ENCODE assay signal across 9 cellular contexts in the genomic region with DNA sequence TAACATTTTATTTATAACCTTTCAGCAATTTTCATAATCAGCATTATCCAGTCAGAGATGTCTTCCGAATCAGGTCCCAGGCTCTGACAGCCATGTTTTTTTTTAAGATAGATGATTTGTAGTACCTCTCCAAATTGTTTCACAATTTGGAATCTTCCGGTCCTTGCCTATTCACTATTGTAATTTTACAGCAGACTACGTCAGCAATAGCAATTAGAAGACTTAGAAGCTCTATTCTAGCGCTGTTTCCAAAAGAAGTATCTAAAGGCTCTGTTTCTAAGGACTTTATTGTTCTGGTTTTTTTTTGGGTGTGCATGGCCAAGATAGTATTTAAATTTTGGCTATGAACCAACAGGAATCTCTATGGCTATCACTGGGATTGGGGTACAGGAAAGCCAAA.
"Had no signal": no experiment of that assay in that cellular context is flagged by ENCODE, and none has a peak within 500 bp of the region (broad histone marks: within the 10 kb centered on the region; RNA-seq: fewer than 3 reads in every experiment).

No MANE protein-coding gene starts in this region.

- H3K4me1 ChIP-seq: HAP-1 had no signal

- DNase-seq: GM23248, GOT3, H7, HFFc6, KG1 had no signal

- H3K27ac ChIP-seq: GM23248, HL-60 had no signal

- H3K4me3 ChIP-seq: GM23248, HAP-1 had no signal

- H3K36me3 ChIP-seq: HAP-1 had no signal

- ATAC-seq: HCT116, HepG2 had no signal

- H3K9me3 ChIP-seq: HAP-1 had no signal
